In genomic region chr20:57580478-57581201, GRCh38 we compare ENCODE assay signal across 19 cellular contexts. TPM values are rescaled to one million over a fixed set of nuclear protein-coding genes. Genes with fewer than 3 reads are reported as not detected.
A peak's percentile ranks its signal among the peaks of the same experiment; 100 is the strongest.
DNase-seq lines count a peak whose midpoint lies in the region; ATAC-seq, FAIRE-seq and TF ChIP-seq lines count a peak whose summit lies in the region.
"Had no signal": no experiment of that assay in that cellular context is flagged by ENCODE, and none has a peak within 500 bp of the region (broad histone marks: within the 10 kb centered on the region; RNA-seq: fewer than 3 reads in every experiment).

No MANE protein-coding gene starts in this region.

- TF ChIP-seq RAD21 in K562 (CRISPR knock-in tag; conservative IDR thresholded peaks at IDR 0.05 in 1 of 2, IDR thresholded peaks at IDR 0.05 in 1 of 2), result no peak

- H3K9me3 Mint-ChIP-seq in T-helper 2 cell treated with Interferon-gamma antibody and Interleukin-4, amounts not matched to agents 5 μg/mL and 100 μg/mL, for 36 hours, result no peaks in the 10 kb centered on the region
- H3K9me3 Mint-ChIP-seq: CD4-positive, alpha-beta T cell had no signal

- H3K4me2 ChIP-seq in K562 (ENCODE audit: insufficient read depth, low read length) (peak overlapping the region; percentile 52; the same call in 1 of the 2 replicates), neuronal stem cell (ENCODE audit: insufficient read depth, low read length, poor library complexity, severe bottlenecking) (no peak overlapping the region), mesendoderm (ENCODE audit: low read length) (no peak overlapping the region)

- WGBS in K562 (ENCODE audit: insufficient coverage, low coverage, missing lambda C conversion rate), result 18% methylated on average over 12 of the region's 13 CpGs
- WGBS in neuronal stem cell (ENCODE audit: extremely low coverage in 2 of 2, insufficient read length in 2 of 2, insufficient replicate concordance in 1 of 2), 2 donors, result no CpG with 5 or more reads among the region's 13 CpGs
- 65% methylated on average over 13 of the region's 13 CpGs; no CpG with 5 or more reads in 1 of the 2 donors for WGBS in transverse colon (ENCODE audit: low coverage in 1 of 2), 2 donors
- whole genome bisulfite sequencing in mesendoderm (ENCODE audit: extremely low coverage, insufficient coverage, low lambda C conversion rate), result no CpG with 5 or more reads among the region's 13 CpGs

- H3K9ac ChIP-seq in K562 (ENCODE audit: insufficient read depth in 1 of 2, low read depth in 2 of 2, low read length in 2 of 2), result peak overlapping the region in 1 of 2 experiments; percentile 71; a peak in 1 of 4 replicates
- no peak overlapping the region for H3K9ac ChIP-seq in neuronal stem cell (ENCODE audit: low read depth, low read length, poor library complexity)
- H3K9ac ChIP-seq in mesendoderm (ENCODE audit: low read length), result no peak overlapping the region

- no peaks in the 10 kb centered on the region for H3K36me3 Mint-ChIP-seq in T-helper 2 cell treated with Interferon-gamma antibody and Interleukin-4, amounts not matched to agents 5 μg/mL and 100 μg/mL, for 36 hours (ENCODE audit: low read depth)

- H3K4ac ChIP-seq in neuronal stem cell (ENCODE audit: low read length) (no peak overlapping the region), mesendoderm (ENCODE audit: low read depth, low read length) (no peak overlapping the region)

- no peak overlapping the region for H3K4me3 ChIP-seq in K562
- no peak overlapping the region for H3K4me3 ChIP-seq in neuronal stem cell (ENCODE audit: low read length in 2 of 2)
- H3K4me3 ChIP-seq in transverse colon, result no peak overlapping the region
- no peak overlapping the region for H3K4me3 ChIP-seq in mesendoderm (ENCODE audit: low read length)
- H3K4me3 ChIP-seq: MG63 had no signal

- no peak overlapping the region for H3K27ac Mint-ChIP-seq in T-helper 2 cell treated with Interferon-gamma antibody and Interleukin-4, amounts not matched to agents 5 μg/mL and 100 μg/mL, for 36 hours
- H3K27ac Mint-ChIP-seq: CD4-positive, alpha-beta T cell had no signal

- H4K8ac ChIP-seq in neuronal stem cell (ENCODE audit: low read depth, low read length) (no peak overlapping the region), mesendoderm (ENCODE audit: low read depth, low read length) (no peak overlapping the region)

- no TSS peak for BruUV-seq in K562 (replicated peaks; lab: Mats Ljungman, UMichigan)

- H2AK5ac ChIP-seq in neuronal stem cell (ENCODE audit: low read depth, low read length), result peak overlapping the region; percentile 40
- H2AK5ac ChIP-seq in mesendoderm (ENCODE audit: low read length), result no peak overlapping the region

- H3K36me3 ChIP-seq in K562 (ENCODE audit: control insufficient read depth, insufficient read depth, low read length) (no peaks in the 10 kb centered on the region), neuronal stem cell (replicated peaks in 1 of 2; ENCODE audit: control insufficient read depth in 2 of 2, insufficient read depth in 2 of 2, low read length in 2 of 2) (no peaks in the 10 kb centered on the region), transverse colon (no peaks in the 10 kb centered on the region), mesendoderm (ENCODE audit: control insufficient read depth, insufficient read depth, low read length) (no peaks in the 10 kb centered on the region)
- H3K36me3 ChIP-seq: MG63 had no signal

- no peak for ATAC-seq in K562

- peaks cover 3% of the 10 kb centered on the region for H3K79me1 ChIP-seq in neuronal stem cell (ENCODE audit: low read depth, low read length)
- no peaks in the 10 kb centered on the region for H3K79me1 ChIP-seq in mesendoderm (ENCODE audit: low read length)

- TF ChIP-seq CTCF in K562 (IDR thresholded peaks at IDR 0.05 in 2 of 3, conservative IDR thresholded peaks at IDR 0.05 in 1 of 3; ENCODE audit: insufficient read depth in 2 of 3, low read depth in 1 of 3, low read length in 3 of 3) (no peak), transverse colon (IDR thresholded peaks at IDR 0.05) (no peak)

- H3K4me1 ChIP-seq in K562 (replicated peaks in 1 of 2; ENCODE audit: control insufficient read depth in 2 of 2, insufficient read depth in 2 of 2, low read length in 2 of 2) (peaks cover 32 to 51% of the 10 kb centered on the region in 2 experiments), neuronal stem cell (ENCODE audit: control insufficient read depth in 2 of 2, insufficient read depth in 1 of 2, low read depth in 1 of 2, low read length in 2 of 2) (peaks cover 0 to 4% of the 10 kb centered on the region in 2 donors), transverse colon (peaks cover 21 to 39% (median 23%) of the 10 kb centered on the region in 4 donors), mesendoderm (ENCODE audit: control insufficient read depth, low read depth, low read length) (no peaks in the 10 kb centered on the region)

- no peak for TF ChIP-seq EP300 in K562 (IDR thresholded peaks at IDR 0.05; ENCODE audit: low read length)
- no peak for TF ChIP-seq EP300 in transverse colon (IDR thresholded peaks at IDR 0.05; ENCODE audit: low read depth)

- H3K4me1 Mint-ChIP-seq in T-helper 2 cell treated with Interferon-gamma antibody and Interleukin-4, amounts not matched to agents 5 μg/mL and 100 μg/mL, for 36 hours (ENCODE audit: low read depth), result no peaks in the 10 kb centered on the region

- H4K5ac ChIP-seq in mesendoderm (ENCODE audit: low read length), result no peak overlapping the region

- POLR2A ChIA-PET in K562 (lab: Yijun Ruan, JAX), result interaction anchor here (0.5 to 1.2 kb wide), 4 partner anchors 8 to 1000 kb away, joined by 3 to 5 read pairs (median 3); no protein-coding TSS in a partner anchor

- H3K9me3 ChIP-seq in K562 (replicated peaks; ENCODE audit: control insufficient read depth, insufficient read depth, low read depth, low read length) (no peaks in the 10 kb centered on the region), neuronal stem cell (replicated peaks in 1 of 2; ENCODE audit: control insufficient read depth in 2 of 2, insufficient read depth in 1 of 2, low read depth in 1 of 2, low read length in 2 of 2) (peaks cover 0 to 5% of the 10 kb centered on the region in 2 donors), transverse colon (no peaks in the 10 kb centered on the region)
- H3K9me3 ChIP-seq: MG63 had no signal

- intact Hi-C loops in K562 (cut with micrococcal nuclease), result no loop called here
- intact Hi-C loops in transverse colon (cut with DNase I; ENCODE audit: low total_unique reads), result no loop called here

- peak overlapping the region; percentile 12; the same call in 1 of the 2 replicates for H2AFZ ChIP-seq in K562 (ENCODE audit: low read depth, low read length)
- peak overlapping the region; percentile 75 for H2AFZ ChIP-seq in neuronal stem cell (ENCODE audit: low read length)

- TF ChIP-seq POLR2A in K562 (conservative IDR thresholded peaks at IDR 0.05) (no peak), transverse colon (IDR thresholded peaks at IDR 0.05) (no peak)

- H3K27ac ChIP-seq in K562 (ENCODE audit: extremely low read depth, low read depth, low read length) (no peak overlapping the region), layer of hippocampus (ENCODE audit: low read depth, low read length) (peak overlapping the region; percentile 69), neuronal stem cell (replicated peaks; ENCODE audit: low read length) (no peak overlapping the region), transverse colon (peak overlapping the region in 3 of 4 donors; percentile 14 to 62 (median 42)), mesendoderm (ENCODE audit: low read depth, low read length) (no peak overlapping the region)

- H2BK5ac ChIP-seq in neuronal stem cell (ENCODE audit: low read length), result no peak overlapping the region
- H2BK5ac ChIP-seq in mesendoderm (ENCODE audit: low read length), result no peak overlapping the region

- H3K9me1 ChIP-seq in K562 (ENCODE audit: control insufficient read depth, insufficient read depth, low read length), result no peaks in the 10 kb centered on the region

- DNase-seq in K562 (ENCODE audit: extremely low read depth in 1 of 4, low spot score in 3 of 4) (no peak), neuronal stem cell (ENCODE audit: low spot score) (no peak), transverse colon (no peak), mesendoderm (no peak), NCI-H1436 (lab: John Stamatoyannopoulos, UW) (no peak), SKM-1 treated with dmso at 0.1 percent for 144 hours (lab: John Stamatoyannopoulos, UW; ENCODE audit: unreplicated experiment) (no peak)
- DNase-seq in T-helper 2 cell treated with Interferon-gamma antibody and Interleukin-4, amounts not matched to agents 5 μg/mL and 100 μg/mL, for 36 hours (ENCODE audit: low spot score), result no peak
- DNase-seq: Calu3; CD4-positive, alpha-beta T cell; DMS79; KG1; MG63; NCI-H1105; NCI-H187; NCI-H446; Right ventricle myocardium superior had no signal

- no peak overlapping the region for H3K56ac ChIP-seq in mesendoderm (ENCODE audit: low read length)

- H2BK120ac ChIP-seq in neuronal stem cell (ENCODE audit: low read depth, low read length) (no peak overlapping the region), mesendoderm (ENCODE audit: low read depth, low read length) (no peak overlapping the region)

- H3K27me3 ChIP-seq in K562 (ENCODE audit: control insufficient read depth in 2 of 2, insufficient read depth in 2 of 2, low read length in 2 of 2) (peaks cover 17 to 69% of the 10 kb centered on the region in 2 experiments; a peak in 4 of 5 replicates), layer of hippocampus (ENCODE audit: control insufficient read depth, insufficient read depth, low read length) (peaks cover 2% of the 10 kb centered on the region), neuronal stem cell (ENCODE audit: control insufficient read depth in 3 of 3, insufficient read depth in 3 of 3, low read depth in 1 of 3, low read length in 3 of 3) (peaks cover 0 to 44% (median 0%) of the 10 kb centered on the region in 3 experiments), transverse colon (no peaks in the 10 kb centered on the region), mesendoderm (ENCODE audit: insufficient read depth, low read length, poor library complexity) (no peaks in the 10 kb centered on the region)

- CTCF ChIA-PET in K562 (lab: Yijun Ruan, JAX; ENCODE audit: low intra/inter-chr PET ratio), result no interaction called here

- H3K79me2 ChIP-seq in K562 (ENCODE audit: control insufficient read depth, insufficient read depth, low read length) (no peaks in the 10 kb centered on the region), mesendoderm (ENCODE audit: control insufficient read depth, insufficient read depth, low read length) (no peaks in the 10 kb centered on the region)

- no peak for FAIRE-seq in K562 (lab: Jason Lieb, UNC)
- FAIRE-seq: G401.6, GM12891 had no signal

- H2BK15ac ChIP-seq in neuronal stem cell (ENCODE audit: low read length), result no peak overlapping the region
- H2BK15ac ChIP-seq in mesendoderm (replicated peaks; ENCODE audit: low read depth), result no peak overlapping the region

- no peak overlapping the region for H4K91ac ChIP-seq in neuronal stem cell (ENCODE audit: low read depth, low read length, poor library complexity)

- no peaks in the 10 kb centered on the region for H4K20me1 ChIP-seq in K562 (replicated peaks; ENCODE audit: control insufficient read depth, insufficient read depth, low read length)

- no peak overlapping the region for H3K18ac ChIP-seq in neuronal stem cell (ENCODE audit: low read length)
- H3K18ac ChIP-seq in mesendoderm (ENCODE audit: low read length), result no peak overlapping the region

- peaks cover 29% of the 10 kb centered on the region for H3K27me3 Mint-ChIP-seq in T-helper 2 cell treated with Interferon-gamma antibody and Interleukin-4, amounts not matched to agents 5 μg/mL and 100 μg/mL, for 36 hours (ENCODE audit: low read depth)

- no peak overlapping the region for H2BK12ac ChIP-seq in neuronal stem cell (ENCODE audit: low read length)

- H3K14ac ChIP-seq in neuronal stem cell (ENCODE audit: low read length), result no peak overlapping the region

- in situ Hi-C loops in K562 (cut with MboI) (no loop called here), transverse colon (cut with MboI; ENCODE audit: low pct_ligation_motif_present in 1 of 4, low pct_unique_long_range_greater_than_20kb in 1 of 4, low sequenced_read_pairs in 3 of 4) (loop anchor here in 1 of 4 donors (25.0 kb wide), 1 partner anchor 193 kb away; the partner anchor contains the start of gene RBM38)

- no peak overlapping the region for H3K4me3 Mint-ChIP-seq in T-helper 2 cell treated with Interferon-gamma antibody and Interleukin-4, amounts not matched to agents 5 μg/mL and 100 μg/mL, for 36 hours
- H3K4me3 Mint-ChIP-seq: CD4-positive, alpha-beta T cell had no signal

- peak overlapping the region; percentile 12 for H3K23ac ChIP-seq in neuronal stem cell (ENCODE audit: low read depth, low read length, poor library complexity)
- no peak overlapping the region for H3K23ac ChIP-seq in mesendoderm (ENCODE audit: low read length)

RNA-seq across cellular contexts. Expression of gene PCK1, which starts 19.7 kb away (rescaled TPM):
- total RNA-seq in K562 (2011; cell fraction: chromatin; rRNA removed; ENCODE audit: low replicate concordance), result 0.70 and 2.3 TPM in 2 replicates
- 0.92 and 1.3 TPM in 2 replicates for total RNA-seq in K562 (2011; cell fraction: nucleolus; rRNA removed)
- total RNA-seq in K562 (2011; cell fraction: nucleoplasm; rRNA removed), result 0.38 and 1.2 TPM in 2 replicates
- 0.05 and 0.16 TPM in 2 replicates for total RNA-seq in K562 (2014; rRNA removed)
- total RNA-seq in K562 (2014; rRNA removed; fragmentation: Illumina TruSeq; extraction: Trizol), result 0.13 and 0.18 TPM in 2 replicates
- 0.29 and 0.30 TPM in 2 replicates for total RNA-seq in K562 (2015; rRNA removed; fragmentation: Illumina TruSeq; extraction: Trizol)
- total RNA-seq in K562 (2021), result 0.54 and 0.73 TPM in 2 replicates
- polyA plus RNA-seq in K562 (2011; rRNA removed), result 0.09 and 0.15 TPM in 2 replicates
- 0.04 and 0.48 TPM in 2 replicates for polyA plus RNA-seq in K562 (2011; cell fraction: cytosol; rRNA removed)
- 0.90 and 1.5 TPM in 2 replicates for polyA plus RNA-seq in K562 (2011; cell fraction: nucleus; rRNA removed)
- polyA plus RNA-seq in K562 (2012), result 0.14 and 0.21 TPM in 2 replicates
- 0.12 and 0.14 TPM in 2 replicates for polyA plus RNA-seq in K562 (2014; fragmentation: Illumina TruSeq; extraction: Trizol)
- under 1 TPM; 0.10 to 0.15 TPM for polyA plus RNA-seq in K562 (2014; fragmentation: Nextera tagmentation; extraction: Ambion mirVana)
- polyA plus RNA-seq in K562 (2014; rRNA removed), result 0.12 and 0.46 TPM in 2 replicates
- polyA minus RNA-seq in K562 (2011; rRNA and poly(A)+ RNA removed), result 0.72 and 1.2 TPM in 2 replicates
- polyA minus RNA-seq in K562 (2011; cell fraction: cytosol; rRNA and poly(A)+ RNA removed), result 1.2 TPM in 1 of 2 replicates, not detected in the other
- 0.67 and 1.1 TPM in 2 replicates for polyA minus RNA-seq in K562 (2011; cell fraction: nucleus; rRNA and poly(A)+ RNA removed)
- polyA plus RNA-seq in neuronal stem cell (2013, experiment 1 of 2), result not detected
- not detected for polyA plus RNA-seq in neuronal stem cell (2013, experiment 2 of 2)
- 100 to 1,000 TPM; 395 to 794 (median 739) TPM for total RNA-seq in transverse colon
- polyA plus RNA-seq in mesendoderm (2013, experiment 1 of 2), result not detected
- polyA plus RNA-seq in mesendoderm (2013, experiment 2 of 2), result not detected
- total RNA-seq: CD4-positive, alpha-beta T cell had no signal

RNA-seq across cellular contexts. Expression of gene ZBP1, which starts 39.6 kb away (rescaled TPM):
- total RNA-seq in K562 (2011; cell fraction: chromatin; rRNA removed; ENCODE audit: low replicate concordance), result not detected in 2 replicates
- not detected in 2 replicates for total RNA-seq in K562 (2011; cell fraction: nucleolus; rRNA removed)
- not detected in 2 replicates for total RNA-seq in K562 (2011; cell fraction: nucleoplasm; rRNA removed)
- not detected in 2 replicates for total RNA-seq in K562 (2014; rRNA removed)
- total RNA-seq in K562 (2014; rRNA removed; fragmentation: Illumina TruSeq; extraction: Trizol), result not detected in 2 replicates
- total RNA-seq in K562 (2015; rRNA removed; fragmentation: Illumina TruSeq; extraction: Trizol), result not detected in 2 replicates
- total RNA-seq in K562 (2021), result not detected in 2 replicates
- not detected in 2 replicates for polyA plus RNA-seq in K562 (2011; rRNA removed)
- polyA plus RNA-seq in K562 (2011; cell fraction: cytosol; rRNA removed), result not detected in 2 replicates
- not detected in 2 replicates for polyA plus RNA-seq in K562 (2011; cell fraction: nucleus; rRNA removed)
- not detected in 2 replicates for polyA plus RNA-seq in K562 (2012)
- not detected in 2 replicates for polyA plus RNA-seq in K562 (2014; fragmentation: Illumina TruSeq; extraction: Trizol)
- polyA plus RNA-seq in K562 (2014; fragmentation: Nextera tagmentation; extraction: Ambion mirVana), result not detected
- not detected in 2 replicates for polyA plus RNA-seq in K562 (2014; rRNA removed)
- not detected in 2 replicates for polyA minus RNA-seq in K562 (2011; rRNA and poly(A)+ RNA removed)
- polyA minus RNA-seq in K562 (2011; cell fraction: cytosol; rRNA and poly(A)+ RNA removed), result not detected in 2 replicates
- not detected in 2 replicates for polyA minus RNA-seq in K562 (2011; cell fraction: nucleus; rRNA and poly(A)+ RNA removed)
- polyA plus RNA-seq in neuronal stem cell (2013, experiment 1 of 2), result not detected
- polyA plus RNA-seq in neuronal stem cell (2013, experiment 2 of 2), result not detected
- total RNA-seq in transverse colon, result 1 to 10 TPM in 2 of 4 donors, not detected in 2; 1.6 to 4.4 TPM
- polyA plus RNA-seq in mesendoderm (2013, experiment 1 of 2), result not detected
- polyA plus RNA-seq in mesendoderm (2013, experiment 2 of 2), result not detected
- total RNA-seq: Right ventricle myocardium superior had no signal

RNA-seq across cellular contexts. Expression of gene CTCFL, which starts 55.7 kb away (rescaled TPM):
- total RNA-seq in K562 (2011; cell fraction: chromatin; rRNA removed; ENCODE audit: low replicate concordance), result 102 and 125 TPM in 2 replicates
- total RNA-seq in K562 (2011; cell fraction: nucleolus; rRNA removed), result 77.5 and 83.4 TPM in 2 replicates
- 85.3 and 118 TPM in 2 replicates for total RNA-seq in K562 (2011; cell fraction: nucleoplasm; rRNA removed)
- total RNA-seq in K562 (2014; rRNA removed) (120 and 126 TPM in 2 replicates), K562 (2014; rRNA removed; fragmentation: Illumina TruSeq; extraction: Trizol) (111 and 112 TPM in 2 replicates), K562 (2015; rRNA removed; fragmentation: Illumina TruSeq; extraction: Trizol) (80.9 and 89.1 TPM in 2 replicates), K562 (2021) (122 and 124 TPM in 2 replicates), transverse colon (under 1 TPM in 1 of 4 donors, not detected in 3; 0.14 TPM)
- polyA plus RNA-seq in K562 (2011; rRNA removed) (188 and 206 TPM in 2 replicates), K562 (2014; fragmentation: Illumina TruSeq; extraction: Trizol) (137 and 177 TPM in 2 replicates), K562 (2014; fragmentation: Nextera tagmentation; extraction: Ambion mirVana) (10 to 100 TPM; 42.4 to 62.7 TPM), K562 (2014; rRNA removed) (100 and 122 TPM in 2 replicates)
- polyA plus RNA-seq in K562 (2011; cell fraction: cytosol; rRNA removed), result 125 and 152 TPM in 2 replicates
- polyA plus RNA-seq in K562 (2011; cell fraction: nucleus; rRNA removed), result 92.0 and 115 TPM in 2 replicates
- 72.2 and 120 TPM in 2 replicates for polyA plus RNA-seq in K562 (2012)
- polyA minus RNA-seq in K562 (2011; rRNA and poly(A)+ RNA removed), result 265 and 279 TPM in 2 replicates
- 117 and 124 TPM in 2 replicates for polyA minus RNA-seq in K562 (2011; cell fraction: cytosol; rRNA and poly(A)+ RNA removed)
- 39.4 and 86.3 TPM in 2 replicates for polyA minus RNA-seq in K562 (2011; cell fraction: nucleus; rRNA and poly(A)+ RNA removed)
- 0.14 TPM for polyA plus RNA-seq in neuronal stem cell (2013, experiment 1 of 2)
- 0.19 TPM for polyA plus RNA-seq in neuronal stem cell (2013, experiment 2 of 2)
- 0.74 TPM for polyA plus RNA-seq in mesendoderm (2013, experiment 1 of 2)
- polyA plus RNA-seq in mesendoderm (2013, experiment 2 of 2), result 0.84 TPM
- total RNA-seq: Calu3; CD4-positive, alpha-beta T cell; Right ventricle myocardium superior had no signal

Comparison
In these comparisons a context has a peak if more than half of its experiments do, and no peak if none do; other contexts are left out.
1. H3K27ac ChIP-seq: peak in layer of hippocampus (single experiment) and transverse colon (3 of 4); none in K562 (single experiment), neuronal stem cell (single experiment) and mesendoderm (single experiment).
2. RNA of gene PCK1, which starts 19.7 kb away (total RNA-seq): 395 to 794 TPM in transverse colon; 0.05 to 2.3 TPM in K562; every median in the first group is over 100 times any median in the second.
3. RNA of gene CTCFL, which starts 55.7 kb away (total RNA-seq): 77.5 to 126 TPM in K562; 0.14 TPM in transverse colon; every median in the first group is over 10 times any median in the second.